In the genomic region with DNA sequence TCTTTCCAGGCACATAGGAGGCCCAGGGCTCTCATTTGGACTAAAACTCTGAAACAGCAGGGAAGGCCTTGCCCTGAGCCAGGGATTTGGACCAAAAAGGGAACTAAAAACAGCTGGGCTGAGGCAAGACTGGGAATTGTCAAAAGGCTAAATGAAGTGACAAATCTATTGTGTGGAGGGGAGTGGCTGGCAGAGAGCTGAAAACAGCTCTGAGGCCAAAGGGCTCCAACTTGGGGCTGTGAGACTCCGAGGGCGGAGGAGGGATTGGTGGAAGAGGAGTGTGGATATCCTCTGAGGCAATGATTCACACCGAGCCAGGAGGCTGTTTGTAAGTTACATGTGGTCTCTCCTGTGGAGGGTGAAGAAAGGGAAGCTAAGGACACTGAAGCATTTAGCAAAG, we compare ENCODE assay signal across 10 cellular contexts.
DNase-seq lines count a peak whose midpoint lies in the region; ATAC-seq and TF ChIP-seq lines count a peak whose summit lies in the region.
"Had no signal": no experiment of that assay in that cellular context is flagged by ENCODE, and none has a peak within 500 bp of the region (broad histone marks: within the 10 kb centered on the region; RNA-seq: fewer than 3 reads in every experiment).

No MANE protein-coding gene starts in this region.

- intact Hi-C loops in left colon (cut with DNase I, micrococcal nuclease), result no loop called here

- no peak overlapping the region for H3K23ac ChIP-seq in H9 (ENCODE audit: insufficient read length, low read depth, low read length)

- H3K14ac ChIP-seq in H9 (ENCODE audit: insufficient read depth, low read length), result peak overlapping the region; percentile 22; the same call in 1 of the 2 replicates

- H3K56ac ChIP-seq in H9 (ENCODE audit: insufficient read length, low read depth, low read length), result no peak overlapping the region

- H3K27ac Mint-ChIP-seq in H9, result no peak overlapping the region

- H3K4ac ChIP-seq in H9 (ENCODE audit: low read depth, low read length), result no peak overlapping the region

- H3K4me3 Mint-ChIP-seq in H9, result no peak overlapping the region
- H3K4me3 Mint-ChIP-seq: naive B cell had no signal

- no peaks in the 10 kb centered on the region for H3K27me3 ChIP-seq in H9 (ENCODE audit: insufficient read depth, low read length)
- H3K27me3 ChIP-seq: BLaER1 treated with 17β-estradiol and CSF1 and Interleukin-3, amounts not matched to agents 10 nM and 100 nM had no signal

- no peak for TF ChIP-seq CTCF in H9 (conservative IDR thresholded peaks at IDR 0.05)

- H3K27me3 Mint-ChIP-seq in H9 (ENCODE audit: low read depth), result no peaks in the 10 kb centered on the region

- no peak overlapping the region for H2BK120ac ChIP-seq in H9 (ENCODE audit: low read depth, low read length, poor library complexity, severe bottlenecking)

- H3K4me2 ChIP-seq in H9 (ENCODE audit: insufficient read depth, insufficient read length, low read length), result no peak overlapping the region
- H3K4me2 ChIP-seq: BLaER1 treated with 17β-estradiol and CSF1 and Interleukin-3, amounts not matched to agents 10 nM and 100 nM had no signal

- no CpG with 5 or more reads among the region's 3 CpGs for WGBS in H9 (ENCODE audit: extremely low coverage, insufficient read length, low lambda C conversion rate)

- H2AFZ ChIP-seq in H9 (ENCODE audit: low read length), result no peak overlapping the region

- H3K4me1 ChIP-seq in H9 (ENCODE audit: insufficient read depth, low read length), result peaks cover 2% of the 10 kb centered on the region; the same call in 1 of the 2 replicates
- H3K4me1 ChIP-seq: BLaER1 treated with 17β-estradiol and CSF1 and Interleukin-3, amounts not matched to agents 10 nM and 100 nM had no signal

- H4K5ac ChIP-seq in H9 (ENCODE audit: insufficient read length, low read depth, low read length), result no peak overlapping the region

- no peak overlapping the region for H2BK12ac ChIP-seq in H9 (ENCODE audit: insufficient read length, low read depth, low read length)

- peaks cover 0 to 29% of the 10 kb centered on the region in 2 experiments; a peak in 4 of 5 replicates for H3K9me3 Mint-ChIP-seq in H9

- no peak overlapping the region for H3K4me3 ChIP-seq in skeletal muscle cell (ENCODE audit: low read depth, low read length)
- H3K4me3 ChIP-seq: BLaER1 treated with 17β-estradiol and CSF1 and Interleukin-3, amounts not matched to agents 10 nM and 100 nM had no signal

- peaks cover 6% of the 10 kb centered on the region for H3K9me3 ChIP-seq in H9 (ENCODE audit: control insufficient read depth, low read depth, low read length)

- H2AK5ac ChIP-seq in H9 (ENCODE audit: insufficient read length, low read length), result no peak overlapping the region

- no peaks in the 10 kb centered on the region for H3K79me1 ChIP-seq in H9 (ENCODE audit: insufficient read depth, low read depth, low read length, poor library complexity, severe bottlenecking)

- H3K36me3 Mint-ChIP-seq in H9 (ENCODE audit: insufficient read depth in 1 of 3, low read depth in 3 of 3), result no peaks in the 10 kb centered on the region

- H3K18ac ChIP-seq in H9 (ENCODE audit: insufficient read length, low read depth, low read length), result no peak overlapping the region

- H3K27ac ChIP-seq in H9 (ENCODE audit: insufficient read length, low read depth, low read length), result no peak overlapping the region
- H3K27ac ChIP-seq: BLaER1 treated with 17β-estradiol and CSF1 and Interleukin-3, amounts not matched to agents 10 nM and 100 nM had no signal

- H3K4me1 Mint-ChIP-seq in H9, result peaks cover 10 to 13% of the 10 kb centered on the region in 2 experiments

- H3K23me2 ChIP-seq in H9 (ENCODE audit: insufficient read length, low read depth, low read length, poor library complexity, severe bottlenecking), result no peaks in the 10 kb centered on the region

- no peak overlapping the region for H2BK15ac ChIP-seq in H9 (ENCODE audit: low read depth, low read length)

- H4K20me1 ChIP-seq in H9 (ENCODE audit: control insufficient read depth, insufficient read depth, insufficient read length), result no peaks in the 10 kb centered on the region
- H4K20me1 ChIP-seq: BLaER1 treated with 17β-estradiol and CSF1 and Interleukin-3, amounts not matched to agents 10 nM and 100 nM had no signal

- no peak overlapping the region for H2BK5ac ChIP-seq in H9 (ENCODE audit: insufficient read length, low read length)

- ATAC-seq in left colon, result peak; percentile 70
- ATAC-seq in HG02884 (IDR thresholded peaks at IDR 0.05; ENCODE audit: unreplicated experiment), result no peak
- no peak for ATAC-seq in SK-N-SH treated with all-trans-retinoic acid at 6 μM for 48 hours

- no peak overlapping the region for H2BK20ac ChIP-seq in H9 (ENCODE audit: low read depth, low read length, poor library complexity, severe bottlenecking)

- no peak for DNase-seq in H9
- DNase-seq in ecto neural progenitor cell (ENCODE audit: low spot score), result peak; percentile 52
- DNase-seq in left colon, result peak; percentile 11 to 27
- peak; percentile 72 for DNase-seq in skeletal muscle cell (ENCODE audit: low read depth)
- DNase-seq in SK-N-DZ (ENCODE audit: low spot score), result no peak
- DNase-seq in activated CD4-positive, alpha-beta T cell treated with anti-CD3 and anti-CD28 coated beads, Interleukin-2, amount 50 U/mL, for 48 hours, result no peak
- DNase-seq: naive B cell had no signal

- H3T11ph ChIP-seq in H9 (ENCODE audit: low read length), result no peak overlapping the region

- H4K8ac ChIP-seq in H9 (replicated peaks; ENCODE audit: insufficient read length, low read depth, low read length), result no peak overlapping the region

- no peak overlapping the region for H4K91ac ChIP-seq in H9 (ENCODE audit: insufficient read length, low read depth, low read length)

- no peaks in the 10 kb centered on the region for H3K79me2 ChIP-seq in H9 (ENCODE audit: insufficient read depth, low read length)

- no peak overlapping the region for H3K9ac ChIP-seq in H9 (ENCODE audit: extremely low read depth, insufficient read length, low read length)

TF ChIP-seq in SK-N-SH treated with all-trans-retinoic acid at 6 μM for 48 hours, 23 proteins besides CTCF, POLR2A, EP300 and RAD21 (continues in another document):
- TF ChIP-seq, protein P1, sequence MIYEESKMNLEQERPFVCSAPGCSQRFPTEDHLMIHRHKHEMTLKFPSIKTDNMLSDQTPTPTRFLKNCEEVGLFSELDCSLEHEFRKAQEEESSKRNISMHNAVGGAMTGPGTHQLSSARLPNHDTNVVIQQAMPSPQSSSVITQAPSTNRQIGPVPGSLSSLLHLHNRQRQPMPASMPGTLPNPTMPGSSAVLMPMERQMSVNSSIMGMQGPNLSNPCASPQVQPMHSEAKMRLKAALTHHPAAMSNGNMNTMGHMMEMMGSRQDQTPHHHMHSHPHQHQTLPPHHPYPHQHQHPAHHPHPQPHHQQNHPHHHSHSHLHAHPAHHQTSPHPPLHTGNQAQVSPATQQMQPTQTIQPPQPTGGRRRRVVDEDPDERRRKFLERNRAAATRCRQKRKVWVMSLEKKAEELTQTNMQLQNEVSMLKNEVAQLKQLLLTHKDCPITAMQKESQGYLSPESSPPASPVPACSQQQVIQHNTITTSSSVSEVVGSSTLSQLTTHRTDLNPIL (CRISPR knock-in tag; IDR thresholded peaks at IDR 0.05; ENCODE audit: low read depth), result no peak
- TF ChIP-seq, protein P2, sequence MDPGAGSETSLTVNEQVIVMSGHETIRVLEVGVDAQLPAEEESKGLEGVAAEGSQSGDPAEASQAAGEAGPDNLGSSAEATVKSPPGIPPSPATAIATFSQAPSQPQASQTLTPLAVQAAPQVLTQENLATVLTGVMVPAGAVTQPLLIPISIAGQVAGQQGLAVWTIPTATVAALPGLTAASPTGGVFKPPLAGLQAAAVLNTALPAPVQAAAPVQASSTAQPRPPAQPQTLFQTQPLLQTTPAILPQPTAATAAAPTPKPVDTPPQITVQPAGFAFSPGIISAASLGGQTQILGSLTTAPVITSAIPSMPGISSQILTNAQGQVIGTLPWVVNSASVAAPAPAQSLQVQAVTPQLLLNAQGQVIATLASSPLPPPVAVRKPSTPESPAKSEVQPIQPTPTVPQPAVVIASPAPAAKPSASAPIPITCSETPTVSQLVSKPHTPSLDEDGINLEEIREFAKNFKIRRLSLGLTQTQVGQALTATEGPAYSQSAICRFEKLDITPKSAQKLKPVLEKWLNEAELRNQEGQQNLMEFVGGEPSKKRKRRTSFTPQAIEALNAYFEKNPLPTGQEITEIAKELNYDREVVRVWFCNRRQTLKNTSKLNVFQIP (CRISPR knock-in tag; IDR thresholded peaks at IDR 0.05; ENCODE audit: borderline replicate concordance, low read depth), result no peak
- TF ChIP-seq CSDC2 (CRISPR knock-in tag; IDR thresholded peaks at IDR 0.05), result no peak
- TF ChIP-seq, protein P3, sequence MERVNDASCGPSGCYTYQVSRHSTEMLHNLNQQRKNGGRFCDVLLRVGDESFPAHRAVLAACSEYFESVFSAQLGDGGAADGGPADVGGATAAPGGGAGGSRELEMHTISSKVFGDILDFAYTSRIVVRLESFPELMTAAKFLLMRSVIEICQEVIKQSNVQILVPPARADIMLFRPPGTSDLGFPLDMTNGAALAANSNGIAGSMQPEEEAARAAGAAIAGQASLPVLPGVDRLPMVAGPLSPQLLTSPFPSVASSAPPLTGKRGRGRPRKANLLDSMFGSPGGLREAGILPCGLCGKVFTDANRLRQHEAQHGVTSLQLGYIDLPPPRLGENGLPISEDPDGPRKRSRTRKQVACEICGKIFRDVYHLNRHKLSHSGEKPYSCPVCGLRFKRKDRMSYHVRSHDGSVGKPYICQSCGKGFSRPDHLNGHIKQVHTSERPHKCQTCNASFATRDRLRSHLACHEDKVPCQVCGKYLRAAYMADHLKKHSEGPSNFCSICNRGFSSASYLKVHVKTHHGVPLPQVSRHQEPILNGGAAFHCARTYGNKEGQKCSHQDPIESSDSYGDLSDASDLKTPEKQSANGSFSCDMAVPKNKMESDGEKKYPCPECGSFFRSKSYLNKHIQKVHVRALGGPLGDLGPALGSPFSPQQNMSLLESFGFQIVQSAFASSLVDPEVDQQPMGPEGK (CRISPR knock-in tag; IDR thresholded peaks at IDR 0.05; ENCODE audit: borderline replicate concordance), result no peak
- no peak for TF ChIP-seq BACH2 (CRISPR knock-in tag; IDR thresholded peaks at IDR 0.05; ENCODE audit: borderline replicate concordance)

Comparison
In these comparisons a context has a peak if more than half of its experiments do, and no peak if none do; other contexts are left out.
1. DNase-seq: peak in ecto neural progenitor cell (single experiment), left colon (2 of 2) and skeletal muscle cell (single experiment); none in H9 (single experiment), SK-N-DZ (single experiment) and activated CD4-positive, alpha-beta T cell treated with anti-CD3 and anti-CD28 coated beads, Interleukin-2, amount 50 U/mL, for 48 hours (0 of 2).